7 cellular contexts compared by ENCODE assay signal in genomic region chr11:117197516-117198456, GRCh38. TPM values are rescaled to one million over a fixed set of nuclear protein-coding genes. Genes with fewer than 3 reads are reported as not detected.
DNase-seq lines count a peak whose midpoint lies in the region; ATAC-seq and TF ChIP-seq lines count a peak whose summit lies in the region.

No MANE protein-coding gene starts in this region.

- ATAC-seq in HCT116 (peak; percentile 44), HG02763 (IDR thresholded peaks at IDR 0.05; ENCODE audit: unreplicated experiment) (no peak)

- H3K9me3 ChIP-seq in HCT116 (ENCODE audit: control insufficient read depth in 1 of 2, insufficient read depth in 1 of 2, low read depth in 1 of 2, low read length in 2 of 2) (no peaks in the 10 kb centered on the region), testis (no peaks in the 10 kb centered on the region)

- CTCF ChIA-PET in HCT116 (lab: Charles Lee), result interaction anchor here (0.7 to 1.4 kb wide), 3 partner anchors 16 to 24 kb away, joined by 3 to 4 read pairs (median 4); no protein-coding TSS in a partner anchor

- intact Hi-C loops in HCT116 (cut with micrococcal nuclease) (no loop called here), testis (cut with DNase I; ENCODE audit: low total_unique reads) (no loop called here)

- POLR2A ChIA-PET in HCT116 (lab: Charles Lee), result interaction anchor here (1.2 kb wide), 1 partner anchor 19 kb away, joined by 3 read pairs; the partner anchor contains the start of gene SIDT2

- H2AFZ ChIP-seq in HCT116 (ENCODE audit: low read depth, low read length, poor library complexity, severe bottlenecking), result no peak overlapping the region

- H3K4me2 ChIP-seq in HCT116 (ENCODE audit: low read length), result peak overlapping the region; percentile 58

- no peak overlapping the region for H3K9ac ChIP-seq in HCT116 (ENCODE audit: low read length)

- in situ Hi-C loops in astrocyte of the cerebellum (cut with HindIII; ENCODE audit: low sequenced_read_pairs), result no loop called here
- in situ Hi-C loops in KBM-7 (cut with MboI; ENCODE audit: low pct_unique_long_range_greater_than_20kb, low sequenced_read_pairs), result no loop called here

- TF ChIP-seq CTCF in HCT116 (IDR thresholded peaks at IDR 0.05 in 2 of 3, conservative IDR thresholded peaks at IDR 0.05 in 1 of 3; ENCODE audit: borderline replicate concordance in 1 of 3, insufficient read depth in 1 of 3, low read depth in 2 of 3, low read length in 2 of 3), result peak; percentile 24 to 75 (median 74); a peak in 4 of 6 replicates
- TF ChIP-seq CTCF in astrocyte of the cerebellum (IDR thresholded peaks at IDR 0.05; ENCODE audit: low read depth, low read length, missing control alignments), result peak; percentile 53
- peak in 1 of 3 experiments; percentile 16 for TF ChIP-seq CTCF in testis (IDR thresholded peaks at IDR 0.05)

- H3K36me3 ChIP-seq in HCT116 (ENCODE audit: control insufficient read depth in 1 of 2, insufficient read depth in 2 of 2, low read length in 2 of 2) (no peaks in the 10 kb centered on the region), testis (ENCODE audit: low read depth, missing control alignments) (no peaks in the 10 kb centered on the region)

- no peaks in the 10 kb centered on the region for H4K20me1 ChIP-seq in HCT116 (ENCODE audit: insufficient read depth)

- TF ChIP-seq RAD21 in HCT116 (IDR thresholded peaks at IDR 0.05; ENCODE audit: low read depth), result peak; percentile 42; the same call in 1 of the 2 replicates

- H3K9me2 ChIP-seq in HCT116 (ENCODE audit: insufficient read depth), result no peaks in the 10 kb centered on the region

- no TSS peak for BruUV-seq in HCT116 (replicated peaks; lab: Mats Ljungman, UMichigan)

- H3K4me1 ChIP-seq in HCT116 (ENCODE audit: control insufficient read depth in 1 of 2, insufficient read depth in 2 of 2, low read length in 2 of 2) (peaks cover 13 to 26% of the 10 kb centered on the region in 2 experiments), testis (peaks cover 8% of the 10 kb centered on the region)

- H3K27me3 ChIP-seq in HCT116 (ENCODE audit: insufficient read depth, low read length) (no peaks in the 10 kb centered on the region), testis (no peaks in the 10 kb centered on the region)

- H3K27ac ChIP-seq in HCT116 (ENCODE audit: low read depth, low read length), result no peak overlapping the region
- peak overlapping the region; percentile 21 to 91 for H3K27ac ChIP-seq in testis

- 84 to 91% methylated on average over 12 to 17 of the region's 17 CpGs for WGBS in testis, 2 donors

- H3K79me2 ChIP-seq in HCT116 (ENCODE audit: insufficient read depth, low read length), result no peaks in the 10 kb centered on the region

- no peak overlapping the region for H3K4me3 ChIP-seq in HCT116 (replicated peaks in 1 of 2; ENCODE audit: low read depth in 1 of 2, low read length in 2 of 2)
- H3K4me3 ChIP-seq in astrocyte of the cerebellum (ENCODE audit: low read depth, low read length), result no peak overlapping the region
- no peak overlapping the region for H3K4me3 ChIP-seq in testis

- TF ChIP-seq POLR2A in HCT116 (IDR thresholded peaks at IDR 0.05; ENCODE audit: borderline replicate concordance, extremely low read depth, insufficient read depth, insufficient read length) (no peak), testis (IDR thresholded peaks at IDR 0.05) (no peak)

- RAD21 ChIA-PET in HCT116 (lab: Charles Lee; ENCODE audit: low non-redundant PET in 1 of 2, low total read pairs in 2 of 2, uncharacterized antibody in 2 of 2, unreplicated experiment in 2 of 2), result interaction anchor here in 1 of 2 experiments (0.5 kb wide), 1 partner anchor 92 kb away, joined by 4 read pairs; no protein-coding TSS in a partner anchor

- DNase-seq in HCT116 (ENCODE audit: low read depth, low spot score), result no peak
- no peak for DNase-seq in astrocyte of the cerebellum (ENCODE audit: low read depth)
- peak; percentile 90 for DNase-seq in islet precursor cell
- DNase-seq in testis, result no peak
- DNase-seq in NCI-H146 treated with DMSO at 0.1 percent for 48 hours (lab: John Stamatoyannopoulos, UW; ENCODE audit: unreplicated experiment), result no peak
- no peak for DNase-seq in KBM-7

TF ChIP-seq in HCT116, 20 proteins besides CTCF, POLR2A, EP300 and RAD21:
- TF ChIP-seq TCF7L2 (IDR thresholded peaks at IDR 0.05; ENCODE audit: borderline replicate concordance, extremely low read depth, insufficient read depth, insufficient read length) (no peak), CEBPB (IDR thresholded peaks at IDR 0.05; ENCODE audit: low read depth) (no peak), SIN3A (IDR thresholded peaks at IDR 0.05; ENCODE audit: low read depth) (no peak), ZNF274 (IDR thresholded peaks at IDR 0.05; ENCODE audit: low read depth, low read length) (no peak), ATF3 (IDR thresholded peaks at IDR 0.05) (no peak), SRF (IDR thresholded peaks at IDR 0.05; ENCODE audit: low read depth) (no peak), YY1 (IDR thresholded peaks at IDR 0.05; ENCODE audit: extremely low read depth, insufficient replicate concordance, low read depth, low read length) (no peak), ELF1 (IDR thresholded peaks at IDR 0.05; ENCODE audit: borderline replicate concordance, low read depth) (no peak), JUND (IDR thresholded peaks at IDR 0.05) (no peak), EGR1 (IDR thresholded peaks at IDR 0.05; ENCODE audit: low read depth) (no peak), REST (IDR thresholded peaks at IDR 0.05; ENCODE audit: low read depth) (no peak), FOSL1 (IDR thresholded peaks at IDR 0.05; ENCODE audit: low read depth) (no peak), CBX3 (IDR thresholded peaks at IDR 0.05; ENCODE audit: low read depth) (no peak), EZH2 (IDR thresholded peaks at IDR 0.05) (no peak), POLR2AphosphoS5 (IDR thresholded peaks at IDR 0.05; ENCODE audit: low read depth, low read length) (no peak), ZFX (IDR thresholded peaks at IDR 0.05) (no peak), EZH2phosphoT487 (IDR thresholded peaks at IDR 0.05; ENCODE audit: borderline replicate concordance) (no peak)
- TF ChIP-seq, protein P1, sequence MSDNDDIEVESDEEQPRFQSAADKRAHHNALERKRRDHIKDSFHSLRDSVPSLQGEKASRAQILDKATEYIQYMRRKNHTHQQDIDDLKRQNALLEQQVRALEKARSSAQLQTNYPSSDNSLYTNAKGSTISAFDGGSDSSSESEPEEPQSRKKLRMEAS (IDR thresholded peaks at IDR 0.05), result no peak

RNA-seq across cellular contexts. Expression of gene TAGLN, which starts 1.4 kb away (rescaled TPM):
- total RNA-seq in HCT116 (2021; ENCODE audit: unreplicated experiment) (10.0 TPM), testis (100 to 1,000 TPM; 167 to 187 TPM)
- polyA plus RNA-seq in HCT116 (2012), result 15.2 and 16.1 TPM in 2 replicates
- polyA plus RNA-seq in testis (ENCODE audit: insufficient read depth, low read depth, low replicate concordance), result 800 TPM

RNA-seq across cellular contexts. Expression of gene SIDT2, which starts 19.2 kb away (rescaled TPM):
- total RNA-seq in HCT116 (2021; ENCODE audit: unreplicated experiment), result 37.0 TPM
- 22.3 and 26.2 TPM in 2 replicates for polyA plus RNA-seq in HCT116 (2012)
- total RNA-seq in testis, result 100 to 1,000 TPM in 1 of 2 donors, 10 to 100 TPM in 1; 93.8 to 129 TPM
- polyA plus RNA-seq in testis (ENCODE audit: insufficient read depth, low read depth, low replicate concordance), result 69.5 TPM

RNA-seq across cellular contexts. Expression of gene PCSK7, which starts 34.1 kb away (rescaled TPM):
- total RNA-seq in HCT116 (2021; ENCODE audit: unreplicated experiment) (30.0 TPM), testis (10 to 100 TPM; 57.7 to 66.5 TPM)
- polyA plus RNA-seq in HCT116 (2012), result 10.9 and 12.5 TPM in 2 replicates
- 52.0 TPM for polyA plus RNA-seq in testis (ENCODE audit: insufficient read depth, low read depth, low replicate concordance)

RNA-seq across cellular contexts. Expression of gene RNF214, which starts 34.7 kb away (rescaled TPM):
- total RNA-seq in HCT116 (2021; ENCODE audit: unreplicated experiment) (29.3 TPM), testis (10 to 100 TPM; 37.8 to 48.9 TPM)
- 21.0 and 21.1 TPM in 2 replicates for polyA plus RNA-seq in HCT116 (2012)
- 44.9 TPM for polyA plus RNA-seq in testis (ENCODE audit: insufficient read depth, low read depth, low replicate concordance)

RNA-seq across cellular contexts. Expression of gene PAFAH1B2, which starts 53.7 kb away (rescaled TPM):
- total RNA-seq in HCT116 (2021; ENCODE audit: unreplicated experiment), result 154 TPM
- 40.3 and 47.9 TPM in 2 replicates for polyA plus RNA-seq in HCT116 (2012)
- total RNA-seq in testis, result 100 to 1,000 TPM; 150 to 156 TPM
- 66.5 TPM for polyA plus RNA-seq in testis (ENCODE audit: insufficient read depth, low read depth, low replicate concordance)

Comparison
In these comparisons a context has a peak if more than half of its experiments do, and no peak if none do; other contexts are left out.
1. RNA of gene TAGLN, which starts 1.4 kb away (total RNA-seq): 167 to 187 TPM in testis; 10.0 TPM in HCT116 (single experiment); every median in the first group is over 10 times any median in the second.